ENCODE assay signal across 18 cellular contexts in the genomic region with DNA sequence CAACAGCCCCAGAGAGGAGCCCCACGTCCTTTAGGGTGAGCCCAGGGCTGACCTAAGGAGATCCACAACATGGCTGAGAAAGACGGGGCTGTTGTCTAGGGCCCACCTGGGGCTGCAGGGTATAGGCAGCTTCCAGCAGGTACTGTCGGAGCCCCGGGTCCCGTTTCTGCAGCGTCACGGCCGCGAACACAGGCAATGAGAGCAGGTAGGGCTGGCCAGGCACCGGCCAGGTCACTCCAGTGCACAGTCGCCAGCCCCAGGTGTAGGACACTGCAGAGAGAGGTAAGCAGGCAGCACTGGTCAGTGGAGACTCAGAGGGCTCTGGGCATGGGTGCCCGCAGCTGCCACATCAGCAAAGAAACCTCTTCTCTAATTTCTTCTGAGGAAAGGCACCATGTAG.
DNase-seq lines count a peak whose midpoint lies in the region; ATAC-seq, FAIRE-seq and TF ChIP-seq lines count a peak whose summit lies in the region.
"Had no signal": no experiment of that assay in that cellular context is flagged by ENCODE, and none has a peak within 500 bp of the region (broad histone marks: within the 10 kb centered on the region; RNA-seq: fewer than 3 reads in every experiment).

No MANE protein-coding gene starts in this region.

- H3K36me3 ChIP-seq in GM23338 (ENCODE audit: insufficient read depth) (no peaks in the 10 kb centered on the region), HepG2 (replicated peaks in 1 of 2; ENCODE audit: control insufficient read depth in 1 of 2, insufficient read depth in 2 of 2, low read length in 2 of 2) (no peaks in the 10 kb centered on the region)
- H3K36me3 ChIP-seq: BLaER1 treated with 17β-estradiol and CSF1 and Interleukin-3, amounts not matched to agents 10 nM and 100 nM had no signal

- H3K4me3 Mint-ChIP-seq in GM23338: no peak overlapping the region
- H3K4me3 Mint-ChIP-seq: B cell; CD8-positive, alpha-beta T cell had no signal

- no peak overlapping the region for H3K4me3 ChIP-seq in GM23338
- H3K4me3 ChIP-seq in HepG2 (replicated peaks in 1 of 3; ENCODE audit: insufficient read depth in 1 of 3, low read depth in 2 of 3, low read length in 3 of 3): no peak overlapping the region
- H3K4me3 ChIP-seq: BLaER1 treated with 17β-estradiol and CSF1 and Interleukin-3, amounts not matched to agents 10 nM and 100 nM; K562 had no signal

- H3K79me2 ChIP-seq in GM23338 (replicated peaks; ENCODE audit: insufficient read depth) (no peaks in the 10 kb centered on the region), HepG2 (ENCODE audit: insufficient read depth, low read length) (no peaks in the 10 kb centered on the region)

- no peaks in the 10 kb centered on the region for H3K9me2 ChIP-seq in GM23338 (ENCODE audit: insufficient read depth)

- intact Hi-C loops in HepG2 (cut with micrococcal nuclease; ENCODE audit: unreplicated experiment) (no loop called here), posterior vena cava (cut with DNase I) (no loop called here)

- no peaks in the 10 kb centered on the region for H3K4me1 Mint-ChIP-seq in GM23338
- H3K4me1 Mint-ChIP-seq: B cell had no signal

- CTCF ChIA-PET in HepG2 (lab: Yijun Ruan, JAX; ENCODE audit: low intra/inter-chr PET ratio, low total read pairs): no interaction called here

- H3K27ac ChIP-seq in GM23338 (ENCODE audit: low read depth) (no peak overlapping the region), HepG2 (ENCODE audit: extremely low read length, insufficient read depth, low read length) (no peak overlapping the region)
- H3K27ac ChIP-seq: BLaER1 treated with 17β-estradiol and CSF1 and Interleukin-3, amounts not matched to agents 10 nM and 100 nM had no signal

- no peaks in the 10 kb centered on the region for H3K9me3 Mint-ChIP-seq in GM23338
- H3K9me3 Mint-ChIP-seq: CD8-positive, alpha-beta T cell had no signal

- no peak for TF ChIP-seq CTCF in GM23338 (conservative IDR thresholded peaks at IDR 0.05; ENCODE audit: low read depth in 2 of 2)
- no peak for TF ChIP-seq CTCF in HepG2 (CRISPR knock-in tag; IDR thresholded peaks at IDR 0.05)

- no peaks in the 10 kb centered on the region for H3K36me3 Mint-ChIP-seq in GM23338 (ENCODE audit: low read depth)
- H3K36me3 Mint-ChIP-seq: CD8-positive, alpha-beta T cell had no signal

- FAIRE-seq in HepG2 (lab: Jason Lieb, UNC): no peak
- FAIRE-seq in GM19239 (lab: Jason Lieb, UNC): no peak
- FAIRE-seq: G401.6, GM12891, K562 had no signal

- DNase-seq in GM23338 (ENCODE audit: low spot score): no peak
- no peak for DNase-seq in HepG2 (ENCODE audit: low spot score)
- DNase-seq in posterior vena cava (ENCODE audit: low spot score): peak; percentile 64
- no peak for DNase-seq in NCI-H510A (lab: John Stamatoyannopoulos, UW)
- DNase-seq in NCI-H1436 treated with DMSO at 0.1 percent for 48 hours (lab: John Stamatoyannopoulos, UW): no peak
- DNase-seq in GM19239 (ENCODE audit: insufficient read length, low spot score): no peak
- DNase-seq in NCI-H1417 treated with DMSO at 0.1 percent for 48 hours (lab: John Stamatoyannopoulos, UW): no peak
- DNase-seq: 8988T; Calu3; CD8-positive, alpha-beta T cell; DMS53; GOT3; H7 had no signal

- no peak for TF ChIP-seq POLR2A in HepG2 (IDR thresholded peaks at IDR 0.05; ENCODE audit: insufficient read depth in 1 of 2, low read depth in 2 of 2, low read length in 2 of 2)

- WGBS in HepG2 (ENCODE audit: low lambda C conversion rate): 21% methylated on average over 12 of the region's 12 CpGs

- H3K27me3 Mint-ChIP-seq in GM23338 (ENCODE audit: insufficient read depth, low read depth, poor library complexity): peaks cover 5% of the 10 kb centered on the region
- H3K27me3 Mint-ChIP-seq: B cell had no signal

- ATAC-seq in GM23338: peak; percentile 45
- peak; percentile 56 for ATAC-seq in HepG2
- ATAC-seq: CD8-positive, alpha-beta T cell had no signal

- in situ Hi-C loops in HepG2 (cut with HindIII; ENCODE audit: extremely low pct_ligation_motif_present, low pct_unique_long_range_greater_than_20kb): no loop called here

- H3K9ac ChIP-seq in HepG2 (ENCODE audit: insufficient read depth, low read depth, low read length): no peak overlapping the region
- H3K9ac ChIP-seq: BLaER1 treated with 17β-estradiol and CSF1 and Interleukin-3, amounts not matched to agents 10 nM and 100 nM had no signal

- TF ChIP-seq RAD21 in HepG2 (CRISPR knock-in tag; IDR thresholded peaks at IDR 0.05): no peak

- H4K20me1 ChIP-seq in GM23338 (replicated peaks; ENCODE audit: insufficient read depth) (no peaks in the 10 kb centered on the region), HepG2 (ENCODE audit: insufficient read depth, low read length) (no peaks in the 10 kb centered on the region)
- H4K20me1 ChIP-seq: BLaER1 treated with 17β-estradiol and CSF1 and Interleukin-3, amounts not matched to agents 10 nM and 100 nM had no signal

- no peaks in the 10 kb centered on the region for H3K27me3 ChIP-seq in GM23338 (ENCODE audit: insufficient read depth)
- H3K27me3 ChIP-seq in HepG2 (ENCODE audit: control insufficient read depth in 1 of 2, insufficient read depth in 2 of 2, low read length in 2 of 2): peaks cover 13 to 46% of the 10 kb centered on the region in 2 experiments
- H3K27me3 ChIP-seq: BLaER1 treated with 17β-estradiol and CSF1 and Interleukin-3, amounts not matched to agents 10 nM and 100 nM had no signal

- POLR2A ChIA-PET in HepG2 (lab: Yijun Ruan, JAX): interaction anchor here (1.0 kb wide), 1 partner anchor 326 kb away, joined by 3 read pairs; the partner anchor contains the start of gene ZC3H7A

- H3K4me1 ChIP-seq in GM23338 (ENCODE audit: insufficient read depth) (no peaks in the 10 kb centered on the region), HepG2 (ENCODE audit: insufficient read depth, low read length) (peaks cover 23% of the 10 kb centered on the region)

- H2AFZ ChIP-seq in GM23338 (no peak overlapping the region), HepG2 (ENCODE audit: low read length) (no peak overlapping the region)

- no peak overlapping the region for H3K4me2 ChIP-seq in GM23338
- no peak overlapping the region for H3K4me2 ChIP-seq in HepG2 (ENCODE audit: low read depth, low read length)
- H3K4me2 ChIP-seq: BLaER1 treated with 17β-estradiol and CSF1 and Interleukin-3, amounts not matched to agents 10 nM and 100 nM had no signal

- no peak for TF ChIP-seq EP300 in HepG2 (IDR thresholded peaks at IDR 0.05; ENCODE audit: low read depth in 2 of 2, low read length in 2 of 2)
- no peak for TF ChIP-seq EP300 in HepG2 (CRISPR knock-in tag; IDR thresholded peaks at IDR 0.05; ENCODE audit: borderline replicate concordance)

- no peak overlapping the region for H3K27ac Mint-ChIP-seq in GM23338
- H3K27ac Mint-ChIP-seq: B cell; CD8-positive, alpha-beta T cell had no signal

- no TSS peak for BruUV-seq in HepG2 (replicated peaks; lab: Mats Ljungman, UMichigan)

- H3F3A ChIP-seq in GM23338 (replicated peaks; ENCODE audit: low read depth): no peaks in the 10 kb centered on the region

- H3K9me3 ChIP-seq in HepG2 (ENCODE audit: low read length): no peaks in the 10 kb centered on the region
- H3K9me3 ChIP-seq: BLaER1 treated with 17β-estradiol and CSF1 and Interleukin-3, amounts not matched to agents 10 nM and 100 nM had no signal

TF ChIP-seq in HepG2, 621 proteins besides CTCF, POLR2A, EP300 and RAD21:
- TF ChIP-seq HES4 (CRISPR knock-in tag; IDR thresholded peaks at IDR 0.05; ENCODE audit: borderline replicate concordance) (no peak), TP53 (CRISPR knock-in tag; conservative IDR thresholded peaks at IDR 0.05) (no peak), ZNF768 (CRISPR knock-in tag; IDR thresholded peaks at IDR 0.05) (peak; percentile 65), ZNF891 (CRISPR knock-in tag; IDR thresholded peaks at IDR 0.05) (peak; percentile 67; the same call in 1 of the 2 replicates), ZNF572 (CRISPR knock-in tag; IDR thresholded peaks at IDR 0.05) (0 out of 2 replicates have a peak, but pooled peaks have one; percentile 33), HNRNPLL (IDR thresholded peaks at IDR 0.05; ENCODE audit: low read depth, low read length, poor library complexity, severe bottlenecking) (peak; percentile 37), ZNF260 (CRISPR knock-in tag; IDR thresholded peaks at IDR 0.05; ENCODE audit: borderline replicate concordance, low read depth) (0 out of 2 replicates have a peak, but pooled peaks have one; percentile 10), ARNT2 (CRISPR knock-in tag; IDR thresholded peaks at IDR 0.05; ENCODE audit: low read depth) (no peak)
